8 cellular contexts compared by ENCODE assay signal in the genomic region with DNA sequence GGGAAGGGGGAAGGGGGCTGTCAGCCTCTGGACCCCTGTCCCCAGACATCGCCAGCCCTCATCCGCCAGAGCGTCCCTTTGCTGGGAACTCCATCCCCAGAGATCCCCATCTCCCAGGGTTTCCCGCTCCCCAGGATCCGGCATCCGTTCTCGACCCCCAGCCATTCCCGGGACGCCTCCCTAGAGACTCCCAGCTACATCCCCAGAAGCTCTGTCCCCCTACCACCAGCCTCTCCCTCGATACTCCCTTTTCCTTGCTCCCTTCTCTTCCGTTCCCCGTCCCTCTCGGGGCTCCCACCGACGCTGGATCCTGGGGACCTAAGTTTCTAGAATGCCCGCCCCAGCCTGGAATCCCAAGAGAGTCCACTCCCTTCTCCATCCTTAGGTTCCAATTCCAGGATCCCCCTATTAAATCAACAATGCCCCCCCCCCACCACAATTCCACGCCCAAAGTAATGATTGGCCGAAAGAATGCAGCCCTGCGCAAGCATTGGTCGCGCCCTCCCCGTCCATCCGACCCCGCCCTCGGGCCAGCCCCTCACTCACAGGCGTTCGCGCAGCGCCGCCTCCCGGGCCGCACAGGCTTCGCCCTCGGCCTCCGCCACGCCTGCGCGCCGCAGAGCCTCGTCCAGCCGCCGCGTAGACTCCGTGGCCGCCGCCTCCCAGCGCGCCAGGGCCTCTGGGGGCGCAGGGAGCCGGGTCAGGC.
DNase-seq lines count a peak whose midpoint lies in the region; ATAC-seq lines count a peak whose summit lies in the region.

No MANE protein-coding gene starts in this region.

- peak; percentile 98 for DNase-seq in AG08395 (ENCODE audit: low spot score)
- peak; percentile 84 for DNase-seq in NCI-H2196 treated with DMSO at 0.1 percent for 48 hours (lab: John Stamatoyannopoulos, UW; ENCODE audit: unreplicated experiment)
- DNase-seq in activated CD4-positive, CD25-positive, alpha-beta regulatory T cell treated with anti-CD3 and anti-CD28 coated beads, Interleukin-2, amount 50 U/mL, for 16 hours (ENCODE audit: low read depth, low spot score), result peak; percentile 68
- peak; percentile 67 to 77 for DNase-seq in central memory CD8-positive, alpha-beta T cell (ENCODE audit: low spot score in 2 of 2)
- DNase-seq in kidney tubule cell (ENCODE audit: low spot score), result peak; percentile 87
- peak; percentile 80 to 90 for DNase-seq in stimulated activated CD4-positive, alpha-beta T cell treated with anti-CD3 and anti-CD28 coated beads, Interleukin-15, amount 100 ng/mL, for 48 hours (ENCODE audit: low read depth in 2 of 2)

- peak overlapping the region; percentile 33 for H3K27ac Mint-ChIP-seq in central memory CD8-positive, alpha-beta T cell (ENCODE audit: low read depth)

- no peaks in the 10 kb centered on the region for H3K9me3 Mint-ChIP-seq in central memory CD8-positive, alpha-beta T cell

- H3K4me3 Mint-ChIP-seq in central memory CD8-positive, alpha-beta T cell, result peak overlapping the region; percentile 84

- peak; percentile 92 for ATAC-seq in GM18867 (IDR thresholded peaks at IDR 0.05; ENCODE audit: unreplicated experiment)
- peak; percentile 90 for ATAC-seq in HG03108 (IDR thresholded peaks at IDR 0.05; ENCODE audit: unreplicated experiment)
- peak; percentile 97 for ATAC-seq in central memory CD8-positive, alpha-beta T cell (replicated peaks; ENCODE audit: extremely low read depth, poor library complexity, severe bottlenecking)

- H3K4me1 Mint-ChIP-seq in central memory CD8-positive, alpha-beta T cell, result peaks cover 13% of the 10 kb centered on the region

- H3K27me3 Mint-ChIP-seq in central memory CD8-positive, alpha-beta T cell, result no peaks in the 10 kb centered on the region

- peaks cover 10% of the 10 kb centered on the region for H3K36me3 Mint-ChIP-seq in central memory CD8-positive, alpha-beta T cell (ENCODE audit: insufficient read depth)

Comparison
In these comparisons a context has a peak if more than half of its experiments do, and no peak if none do; other contexts are left out.
1. Peak in every context shown above with its lines: DNase-seq and ATAC-seq.